In the genomic region with DNA sequence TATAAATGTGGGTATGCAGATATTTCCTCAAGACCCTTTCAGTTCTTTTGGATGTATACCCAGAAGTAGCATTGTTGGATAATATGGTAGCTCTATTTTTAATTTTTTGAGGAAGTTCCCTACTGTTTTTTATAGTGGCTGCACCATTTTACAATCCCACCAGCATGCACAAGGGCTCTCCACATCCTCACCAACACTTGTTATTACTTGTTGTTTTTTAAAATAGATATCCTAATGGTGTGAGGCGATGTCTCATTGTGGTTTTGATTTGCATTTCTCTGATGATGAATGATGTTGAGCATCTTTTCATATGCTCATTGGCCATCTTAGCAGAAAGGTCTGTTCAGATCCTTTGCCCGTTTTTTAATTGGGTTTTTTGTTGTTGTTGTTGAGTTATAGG, we compare ENCODE assay signal across 18 cellular contexts. TPM values are rescaled to one million over a fixed set of nuclear protein-coding genes. Genes with fewer than 3 reads are reported as not detected.
DNase-seq lines count a peak whose midpoint lies in the region; ATAC-seq, FAIRE-seq and TF ChIP-seq lines count a peak whose summit lies in the region.
"Had no signal": no experiment of that assay in that cellular context is flagged by ENCODE, and none has a peak within 500 bp of the region (broad histone marks: within the 10 kb centered on the region; RNA-seq: fewer than 3 reads in every experiment).

No MANE protein-coding gene starts in this region.

- RAD21 ChIA-PET in GM12878 (lab: Charles Lee; ENCODE audit: unreplicated experiment), result interaction anchor here (0.6 kb wide), 1 partner anchor 87 kb away, joined by 3 read pairs; no protein-coding TSS in a partner anchor

- no peak overlapping the region for H3K4me3 ChIP-seq in NB4 (ENCODE audit: low read depth, low read length)
- no peak overlapping the region for H3K4me3 ChIP-seq in GM12878
- no peak overlapping the region for H3K4me3 ChIP-seq in neutrophil (ENCODE audit: low read depth in 1 of 2, low read length in 1 of 2)
- H3K4me3 ChIP-seq: BLaER1 treated with 17β-estradiol and CSF1 and Interleukin-3, amounts not matched to agents 10 nM and 100 nM; GM23338 had no signal

- POLR2A ChIA-PET in GM12878 (lab: Charles Lee), result interaction anchor here (0.6 to 1.1 kb wide), 2 partner anchors 16 to 17 kb away, joined by 3 to 7 read pairs; no protein-coding TSS in a partner anchor

- H3K4me1 Mint-ChIP-seq in activated T-cell treated with anti-CD3 and anti-CD28 coated beads, Interleukin-2, amount 50 U/mL, for 24 hours (ENCODE audit: low read depth), result peaks cover 76% of the 10 kb centered on the region

- no peak overlapping the region for H3K4me2 ChIP-seq in GM12878 (ENCODE audit: control insufficient read depth, insufficient read depth)
- H3K4me2 ChIP-seq: GM23338, KMS-11 had no signal

- no peak for DNase-seq in activated T-cell treated with anti-CD3 and anti-CD28 coated beads, Interleukin-2, amount 50 U/mL, for 24 hours
- DNase-seq in activated T-cell treated with anti-CD3 and anti-CD28 coated beads for 4 hours, result no peak
- peak; percentile 38 for DNase-seq in NB4 (ENCODE audit: low read depth)
- no peak for DNase-seq in GM12878 (ENCODE audit: low read depth, low spot score)
- DNase-seq in Right ventricle myocardium inferior (ENCODE audit: missing footprints), result no peak
- DNase-seq in GM13976 (ENCODE audit: low spot score), result no peak
- DNase-seq: DMS79 treated with DMSO at 0.1 percent for 48 hours, NCI-H187, NCI-H526 treated with DMSO at 0.1 percent for 48 hours, OCI-M1, RPMI8226 had no signal

- 55% methylated on average over 2 of the region's 2 CpGs for WGBS in GM12878 (ENCODE audit: insufficient coverage, insufficient replicate concordance, low lambda C conversion rate, missing lambda C conversion rate)

- H3K27ac Mint-ChIP-seq in activated T-cell treated with anti-CD3 and anti-CD28 coated beads, Interleukin-2, amount 50 U/mL, for 24 hours, result peak overlapping the region; percentile 33
- H3K27ac Mint-ChIP-seq: GM23338 had no signal

- FAIRE-seq in GM12878 (lab: Jason Lieb, UNC), result no peak
- FAIRE-seq: A204.1 had no signal

- H3K36me3 ChIP-seq in GM12878 (ENCODE audit: control insufficient read depth in 2 of 2, insufficient read depth in 2 of 2, low read length in 1 of 2) (no peaks in the 10 kb centered on the region; a peak in 1 of 4 replicates), neutrophil (no peaks in the 10 kb centered on the region)

- H3K9me3 ChIP-seq in GM12878 (replicated peaks; ENCODE audit: control insufficient read depth, insufficient read depth, low read length), result no peaks in the 10 kb centered on the region; the same call in 2 of the 3 replicates
- no peaks in the 10 kb centered on the region for H3K9me3 ChIP-seq in neutrophil

- H2AFZ ChIP-seq in GM12878 (ENCODE audit: control insufficient read depth, low read depth, low read length), result no peak overlapping the region
- H2AFZ ChIP-seq: GM23338 had no signal

- SMC1A ChIA-PET in GM12878 (lab: Charles Lee; ENCODE audit: uncharacterized antibody, unreplicated experiment), result interaction anchor here (0.7 kb wide), 1 partner anchor 47 kb away, joined by 4 read pairs; no protein-coding TSS in a partner anchor

- H3K4me1 ChIP-seq in GM12878 (ENCODE audit: control insufficient read depth, insufficient read depth, low read length) (no peaks in the 10 kb centered on the region; the same call in 1 of the 2 replicates), neutrophil (ENCODE audit: control insufficient read depth in 1 of 2, insufficient read depth in 1 of 2, low read depth in 1 of 2, low read length in 1 of 2) (peaks cover 4 to 6% of the 10 kb centered on the region in 2 experiments)

- ATAC-seq in GM12878, result no peak
- no peak for ATAC-seq in GM21526 (IDR thresholded peaks at IDR 0.05; ENCODE audit: low FRiP score, unreplicated experiment)
- no peak for ATAC-seq in Right ventricle myocardium inferior
- ATAC-seq: GM23338, HCT116 had no signal

- H3K27me3 ChIP-seq in GM12878 (replicated peaks in 1 of 2; ENCODE audit: control insufficient read depth in 2 of 2, insufficient read depth in 2 of 2, low read length in 1 of 2) (no peaks in the 10 kb centered on the region), neutrophil (no peaks in the 10 kb centered on the region)
- H3K27me3 ChIP-seq: BLaER1 treated with 17β-estradiol and CSF1 and Interleukin-3, amounts not matched to agents 10 nM and 100 nM had no signal

- CTCF ChIA-PET in GM12878 (lab: Yijun Ruan, JAX), result no interaction called here

- no peak overlapping the region for H3K27ac ChIP-seq in GM12878 (ENCODE audit: control insufficient read depth, insufficient read depth)
- peak overlapping the region; percentile 30 for H3K27ac ChIP-seq in neutrophil
- H3K27ac ChIP-seq: KMS-11 had no signal

- no peak for TF ChIP-seq CTCF in NB4 (IDR thresholded peaks at IDR 0.05; ENCODE audit: low read depth, low read length)
- TF ChIP-seq CTCF in GM12878 (IDR thresholded peaks at IDR 0.05 in 2 of 3, conservative IDR thresholded peaks at IDR 0.05 in 1 of 3; ENCODE audit: control insufficient read depth in 2 of 3, extremely low read depth in 1 of 3, insufficient read depth in 1 of 3, low read depth in 3 of 3, low read length in 3 of 3), result no peak
- TF ChIP-seq CTCF in neutrophil (IDR thresholded peaks at IDR 0.05), result no peak
- TF ChIP-seq CTCF in GM13976 (IDR thresholded peaks at IDR 0.05; ENCODE audit: borderline replicate concordance, control extremely low read depth, extremely low read depth, insufficient read depth, missing control alignments), result no peak

- H3K9me3 Mint-ChIP-seq in activated T-cell treated with anti-CD3 and anti-CD28 coated beads, Interleukin-2, amount 50 U/mL, for 24 hours, result no peaks in the 10 kb centered on the region
- H3K9me3 Mint-ChIP-seq: GM23338 had no signal

- no peak overlapping the region for H3K4me3 Mint-ChIP-seq in activated T-cell treated with anti-CD3 and anti-CD28 coated beads, Interleukin-2, amount 50 U/mL, for 24 hours
- H3K4me3 Mint-ChIP-seq: GM23338 had no signal

- in situ Hi-C loops in GM12878 (cut with MboI) (no loop called here), GM13976 (cut with MboI; ENCODE audit: low sequenced_read_pairs, unreplicated experiment) (no loop called here)

- BruUV-seq in GM12878 (replicated peaks; lab: Mats Ljungman, UMichigan), result no TSS peak

- peaks cover 27% of the 10 kb centered on the region for H3K36me3 Mint-ChIP-seq in activated T-cell treated with anti-CD3 and anti-CD28 coated beads, Interleukin-2, amount 50 U/mL, for 24 hours (ENCODE audit: low read depth)

- no peak for TF ChIP-seq EP300 in GM12878 (IDR thresholded peaks at IDR 0.05; ENCODE audit: borderline replicate concordance in 1 of 2, control insufficient read depth in 1 of 2, low read depth in 2 of 2, low read length in 2 of 2)

- H3K79me2 ChIP-seq in GM12878 (ENCODE audit: control insufficient read depth, insufficient read depth, low read length), result peaks cover 30% of the 10 kb centered on the region

- intact Hi-C loops in GM12878 (cut with micrococcal nuclease; ENCODE audit: unreplicated experiment), result no loop called here
- intact Hi-C loops in Right ventricle myocardium inferior (cut with DNase I), result no loop called here

- H3K9ac ChIP-seq in GM12878 (ENCODE audit: control insufficient read depth, insufficient read depth, low read length), result no peak overlapping the region
- H3K9ac ChIP-seq: BLaER1 treated with 17β-estradiol and CSF1 and Interleukin-3, amounts not matched to agents 10 nM and 100 nM; KMS-11 had no signal

- TF ChIP-seq POLR2A in NB4 (IDR thresholded peaks at IDR 0.05; ENCODE audit: extremely low read depth, insufficient read length) (no peak), GM12878 (IDR thresholded peaks at IDR 0.05; ENCODE audit: low read depth, low read length) (no peak)

- no peaks in the 10 kb centered on the region for H4K20me1 ChIP-seq in GM12878 (ENCODE audit: control insufficient read depth, insufficient read depth)

- TF ChIP-seq RAD21 in GM12878 (IDR thresholded peaks at IDR 0.05; ENCODE audit: insufficient read depth, low read depth, low read length), result no peak

- no peaks in the 10 kb centered on the region for H3K27me3 Mint-ChIP-seq in activated T-cell treated with anti-CD3 and anti-CD28 coated beads, Interleukin-2, amount 50 U/mL, for 24 hours

TF ChIP-seq in GM12878, 131 proteins besides CTCF, POLR2A, EP300 and RAD21:
- peak; percentile 39; the same call in 1 of the 2 replicates for TF ChIP-seq RUNX3 (IDR thresholded peaks at IDR 0.05; ENCODE audit: low read length)
- no peak for TF ChIP-seq ZNF622 (IDR thresholded peaks at IDR 0.05)

RNA-seq across cellular contexts. Expression of a gene that starts 47.1 kb away (rescaled TPM):
- 77.3 and 79.8 TPM in 2 replicates for total RNA-seq in GM12878 (2013; cell fraction: nucleolus; rRNA removed)
- total RNA-seq in GM12878 (2014; rRNA removed) (18.2 and 19.1 TPM in 2 replicates), GM12878 (2014; rRNA removed; fragmentation: Illumina TruSeq; extraction: Trizol) (22.2 and 22.3 TPM in 2 replicates), GM12878 (2021) (28.5 and 30.0 TPM in 2 replicates), Right ventricle myocardium inferior (9.4 TPM)
- 9.3 TPM for polyA plus RNA-seq in GM12878 (2011; ENCODE audit: low read depth)
- polyA plus RNA-seq in GM12878 (2011; rRNA removed) (20.7 and 22.2 TPM in 2 replicates), GM12878 (2014; fragmentation: Illumina TruSeq; extraction: Trizol) (24.4 and 27.1 TPM in 2 replicates), GM12878 (2014; fragmentation: Nextera tagmentation; extraction: Ambion mirVana) (1 to 10 TPM; 4.5 to 4.6 TPM), GM12878 (2014; rRNA removed) (16.5 and 18.3 TPM in 2 replicates), GM12878 (2016; fragmentation: Nextera tagmentation; extraction: Ambion mirVana) (10 to 100 TPM; 14.3 to 19.0 TPM)
- 16.0 and 17.4 TPM in 2 replicates for polyA plus RNA-seq in GM12878 (2011; cell fraction: cytosol; rRNA removed)
- polyA plus RNA-seq in GM12878 (2011; cell fraction: nucleus; rRNA removed), result 20.7 and 21.0 TPM in 2 replicates
- polyA plus RNA-seq in GM12878 (2012), result 10.0 and 14.7 TPM in 2 replicates
- 53.0 and 57.6 TPM in 2 replicates for polyA minus RNA-seq in GM12878 (2011; rRNA and poly(A)+ RNA removed)
- 14.8 and 17.8 TPM in 2 replicates for polyA minus RNA-seq in GM12878 (2011; cell fraction: cytosol; rRNA and poly(A)+ RNA removed)
- 18.7 and 25.4 TPM in 2 replicates for polyA minus RNA-seq in GM12878 (2011; cell fraction: nucleus; rRNA and poly(A)+ RNA removed)
